1 cellular context compared by ENCODE assay signal in the genomic region with DNA sequence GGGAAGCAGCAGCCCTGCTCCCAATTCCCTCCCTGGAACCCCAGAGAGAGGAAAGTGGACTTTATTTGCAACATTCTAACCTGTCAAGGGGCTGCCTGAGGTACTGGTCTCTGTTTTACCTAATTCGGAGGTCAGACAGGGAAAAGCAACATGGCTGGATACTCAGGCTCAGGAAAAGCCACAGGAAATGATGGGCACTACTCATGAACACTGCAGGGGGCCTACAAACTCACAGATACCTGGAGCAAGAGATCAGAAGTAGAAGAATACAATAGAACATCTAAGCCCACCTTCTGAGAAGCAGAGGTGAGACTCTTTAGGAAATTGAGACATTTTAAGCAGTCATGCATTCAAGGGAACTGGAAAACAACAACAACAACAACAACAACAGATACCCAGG.
TF ChIP-seq lines count a peak whose summit lies in the region.

No MANE protein-coding gene starts in this region.

TF ChIP-seq in WTC11, 78 proteins besides CTCF, POLR2A, EP300 and RAD21 (continued from another document):
- TF ChIP-seq, protein P1, sequence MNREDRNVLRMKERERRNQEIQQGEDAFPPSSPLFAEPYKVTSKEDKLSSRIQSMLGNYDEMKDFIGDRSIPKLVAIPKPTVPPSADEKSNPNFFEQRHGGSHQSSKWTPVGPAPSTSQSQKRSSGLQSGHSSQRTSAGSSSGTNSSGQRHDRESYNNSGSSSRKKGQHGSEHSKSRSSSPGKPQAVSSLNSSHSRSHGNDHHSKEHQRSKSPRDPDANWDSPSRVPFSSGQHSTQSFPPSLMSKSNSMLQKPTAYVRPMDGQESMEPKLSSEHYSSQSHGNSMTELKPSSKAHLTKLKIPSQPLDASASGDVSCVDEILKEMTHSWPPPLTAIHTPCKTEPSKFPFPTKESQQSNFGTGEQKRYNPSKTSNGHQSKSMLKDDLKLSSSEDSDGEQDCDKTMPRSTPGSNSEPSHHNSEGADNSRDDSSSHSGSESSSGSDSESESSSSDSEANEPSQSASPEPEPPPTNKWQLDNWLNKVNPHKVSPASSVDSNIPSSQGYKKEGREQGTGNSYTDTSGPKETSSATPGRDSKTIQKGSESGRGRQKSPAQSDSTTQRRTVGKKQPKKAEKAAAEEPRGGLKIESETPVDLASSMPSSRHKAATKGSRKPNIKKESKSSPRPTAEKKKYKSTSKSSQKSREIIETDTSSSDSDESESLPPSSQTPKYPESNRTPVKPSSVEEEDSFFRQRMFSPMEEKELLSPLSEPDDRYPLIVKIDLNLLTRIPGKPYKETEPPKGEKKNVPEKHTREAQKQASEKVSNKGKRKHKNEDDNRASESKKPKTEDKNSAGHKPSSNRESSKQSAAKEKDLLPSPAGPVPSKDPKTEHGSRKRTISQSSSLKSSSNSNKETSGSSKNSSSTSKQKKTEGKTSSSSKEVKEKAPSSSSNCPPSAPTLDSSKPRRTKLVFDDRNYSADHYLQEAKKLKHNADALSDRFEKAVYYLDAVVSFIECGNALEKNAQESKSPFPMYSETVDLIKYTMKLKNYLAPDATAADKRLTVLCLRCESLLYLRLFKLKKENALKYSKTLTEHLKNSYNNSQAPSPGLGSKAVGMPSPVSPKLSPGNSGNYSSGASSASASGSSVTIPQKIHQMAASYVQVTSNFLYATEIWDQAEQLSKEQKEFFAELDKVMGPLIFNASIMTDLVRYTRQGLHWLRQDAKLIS (CRISPR knock-in tag; IDR thresholded peaks at IDR 0.05; ENCODE audit: borderline replicate concordance) = no peak
- TF ChIP-seq JUN (CRISPR knock-in tag; IDR thresholded peaks at IDR 0.05) = no peak
- no peak for TF ChIP-seq ZNF423 (CRISPR knock-in tag; IDR thresholded peaks at IDR 0.05)
- TF ChIP-seq, protein P2, sequence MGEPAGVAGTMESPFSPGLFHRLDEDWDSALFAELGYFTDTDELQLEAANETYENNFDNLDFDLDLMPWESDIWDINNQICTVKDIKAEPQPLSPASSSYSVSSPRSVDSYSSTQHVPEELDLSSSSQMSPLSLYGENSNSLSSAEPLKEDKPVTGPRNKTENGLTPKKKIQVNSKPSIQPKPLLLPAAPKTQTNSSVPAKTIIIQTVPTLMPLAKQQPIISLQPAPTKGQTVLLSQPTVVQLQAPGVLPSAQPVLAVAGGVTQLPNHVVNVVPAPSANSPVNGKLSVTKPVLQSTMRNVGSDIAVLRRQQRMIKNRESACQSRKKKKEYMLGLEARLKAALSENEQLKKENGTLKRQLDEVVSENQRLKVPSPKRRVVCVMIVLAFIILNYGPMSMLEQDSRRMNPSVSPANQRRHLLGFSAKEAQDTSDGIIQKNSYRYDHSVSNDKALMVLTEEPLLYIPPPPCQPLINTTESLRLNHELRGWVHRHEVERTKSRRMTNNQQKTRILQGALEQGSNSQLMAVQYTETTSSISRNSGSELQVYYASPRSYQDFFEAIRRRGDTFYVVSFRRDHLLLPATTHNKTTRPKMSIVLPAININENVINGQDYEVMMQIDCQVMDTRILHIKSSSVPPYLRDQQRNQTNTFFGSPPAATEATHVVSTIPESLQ (CRISPR knock-in tag; IDR thresholded peaks at IDR 0.05) = no peak
- no peak for TF ChIP-seq ZNF416 (CRISPR knock-in tag; IDR thresholded peaks at IDR 0.05)
- TF ChIP-seq ZNF232 (CRISPR knock-in tag; IDR thresholded peaks at IDR 0.05) = no peak
- TF ChIP-seq MYBL2 (CRISPR knock-in tag; IDR thresholded peaks at IDR 0.05) = no peak
- TF ChIP-seq PRRX2 (CRISPR knock-in tag; IDR thresholded peaks at IDR 0.05) = no peak
- TF ChIP-seq, protein P3, sequence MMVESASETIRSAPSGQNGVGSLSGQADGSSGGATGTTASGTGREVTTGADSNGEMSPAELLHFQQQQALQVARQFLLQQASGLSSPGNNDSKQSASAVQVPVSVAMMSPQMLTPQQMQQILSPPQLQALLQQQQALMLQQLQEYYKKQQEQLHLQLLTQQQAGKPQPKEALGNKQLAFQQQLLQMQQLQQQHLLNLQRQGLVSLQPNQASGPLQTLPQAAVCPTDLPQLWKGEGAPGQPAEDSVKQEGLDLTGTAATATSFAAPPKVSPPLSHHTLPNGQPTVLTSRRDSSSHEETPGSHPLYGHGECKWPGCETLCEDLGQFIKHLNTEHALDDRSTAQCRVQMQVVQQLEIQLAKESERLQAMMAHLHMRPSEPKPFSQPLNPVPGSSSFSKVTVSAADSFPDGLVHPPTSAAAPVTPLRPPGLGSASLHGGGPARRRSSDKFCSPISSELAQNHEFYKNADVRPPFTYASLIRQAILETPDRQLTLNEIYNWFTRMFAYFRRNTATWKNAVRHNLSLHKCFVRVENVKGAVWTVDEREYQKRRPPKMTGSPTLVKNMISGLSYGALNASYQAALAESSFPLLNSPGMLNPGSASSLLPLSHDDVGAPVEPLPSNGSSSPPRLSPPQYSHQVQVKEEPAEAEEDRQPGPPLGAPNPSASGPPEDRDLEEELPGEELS (CRISPR knock-in tag; IDR thresholded peaks at IDR 0.05) = no peak
- TF ChIP-seq NFE2L1 (CRISPR knock-in tag; IDR thresholded peaks at IDR 0.05) = no peak
- no peak for TF ChIP-seq NFATC4 (CRISPR knock-in tag; IDR thresholded peaks at IDR 0.05)
